In genomic region chr22:30882181-30882771, GRCh38 we compare ENCODE assay signal across 1 cellular context.
TF ChIP-seq lines count a peak whose summit lies in the region.

No MANE protein-coding gene starts in this region.

TF ChIP-seq in H1, 55 proteins besides CTCF, POLR2A, EP300 and RAD21 (continued from another document):
- TF ChIP-seq ATF2 (IDR thresholded peaks at IDR 0.05; ENCODE audit: low read length) (no peak), CTBP2 (IDR thresholded peaks at IDR 0.05; ENCODE audit: borderline replicate concordance, insufficient read depth, insufficient read length, low read length) (no peak), ATF3 (IDR thresholded peaks at IDR 0.05; ENCODE audit: insufficient read depth, low read depth, low read length) (no peak), KDM1A (IDR thresholded peaks at IDR 0.05; ENCODE audit: borderline replicate concordance, low read length) (no peak), HDAC2 (IDR thresholded peaks at IDR 0.05; ENCODE audit: borderline replicate concordance in 1 of 2, low read depth in 2 of 2, low read length in 2 of 2) (no peak), BRCA1 (IDR thresholded peaks at IDR 0.05; ENCODE audit: low read depth, low read length) (no peak), RFX5 (IDR thresholded peaks at IDR 0.05; ENCODE audit: borderline replicate concordance, low read depth, low read length) (no peak), CHD1 (IDR thresholded peaks at IDR 0.05; ENCODE audit: low read depth, low read length) (no peak)
